ENCODE assay signal across 23 cellular contexts in genomic region chr1:14242145-14242544, GRCh38.
"Had no signal": no experiment of that assay in that cellular context is flagged by ENCODE, and none has a peak within 500 bp of the region (broad histone marks: within the 10 kb centered on the region; RNA-seq: fewer than 3 reads in every experiment).

No MANE protein-coding gene starts in this region.

- H3K4me1 ChIP-seq: foreskin keratinocyte, heart right ventricle, neural progenitor cell, right atrium auricular region, spleen, transverse colon had no signal

- H3K4me2 ChIP-seq: neural progenitor cell had no signal

- H2AFZ ChIP-seq: neural progenitor cell had no signal

- ATAC-seq: foreskin keratinocyte, heart right ventricle, left lobe of liver, lower lobe of right lung, natural killer cell had no signal

- DNase-seq: activated CD4-positive, alpha-beta memory T cell treated with anti-CD3 and anti-CD28 coated beads for 36 hours; activated CD4-positive, alpha-beta T cell treated with anti-CD3 and anti-CD28 coated beads for 48 hours; activated CD8-positive, alpha-beta memory T cell treated with anti-CD3 and anti-CD28 coated beads, Interleukin-2, amount 50 U/mL, for 4 hours; activated effector memory CD4-positive, alpha-beta T cell treated with anti-CD3 and anti-CD28 coated beads, Interleukin-2, amount 50 U/mL, for 16 hours; activated naive CD4-positive, alpha-beta T cell treated with anti-CD3 and anti-CD28 coated beads, Interleukin-2, amount 10 ng/mL, durations not matched to agents 7 days and 5 days; activated naive CD8-positive, alpha-beta T cell treated with anti-CD3 and anti-CD28 coated beads, Interleukin-2, amount 10 ng/mL, durations not matched to agents 7 days and 5 days; activated T-cell treated with anti-CD3 and anti-CD28 coated beads, Interleukin-2, amount 50 U/mL, for 1 hour; effector CD8-positive, alpha-beta T cell; foreskin keratinocyte; heart right ventricle; kidney glomerular epithelial cell; lower lobe of right lung; mesendoderm; natural killer cell; spleen; stimulated activated naive CD4-positive, alpha-beta T cell treated with Interleukin-2 at 50 U/mL for 16 hours; testis; transverse colon had no signal

- H3K27ac ChIP-seq: epithelial cell of prostate, foreskin keratinocyte, heart right ventricle, lower lobe of right lung, neural progenitor cell, right atrium auricular region, spleen, testis, VCaP had no signal

- H3K9me3 ChIP-seq: lower lobe of right lung, right atrium auricular region, spleen, testis, transverse colon had no signal

- H3K4me3 ChIP-seq: heart right ventricle, lower lobe of right lung, neural progenitor cell, right atrium auricular region, spleen, testis, transverse colon had no signal

- H3K36me3 ChIP-seq: heart right ventricle, lower lobe of right lung, neural progenitor cell, right atrium auricular region, spleen, transverse colon had no signal
